9 cellular contexts compared by ENCODE assay signal in the genomic region with DNA sequence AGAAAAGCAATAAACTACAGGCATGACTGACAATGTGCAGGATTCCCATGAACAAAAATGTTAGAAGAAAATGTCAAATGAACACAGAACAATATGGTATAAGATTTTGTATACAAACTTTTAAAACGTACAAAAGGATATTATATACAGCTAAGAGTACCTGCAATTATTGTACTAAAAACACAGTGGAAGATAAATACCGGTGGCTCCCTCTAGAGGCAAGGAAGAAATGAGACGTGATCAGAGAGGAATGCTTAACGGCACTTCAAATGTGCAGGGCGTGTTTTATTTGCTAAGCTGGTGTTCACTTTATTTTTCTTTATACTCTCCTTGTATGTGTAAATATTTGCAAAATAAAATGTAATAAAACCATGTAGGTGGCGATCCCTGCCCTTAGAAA.
DNase-seq lines count a peak whose midpoint lies in the region; ATAC-seq and TF ChIP-seq lines count a peak whose summit lies in the region.
"Had no signal": no experiment of that assay in that cellular context is flagged by ENCODE, and none has a peak within 500 bp of the region (broad histone marks: within the 10 kb centered on the region; RNA-seq: fewer than 3 reads in every experiment).

No MANE protein-coding gene starts in this region.

- no peaks in the 10 kb centered on the region for H3K27me3 ChIP-seq in gastroesophageal sphincter
- no peaks in the 10 kb centered on the region for H3K27me3 ChIP-seq in spleen (replicated peaks in 1 of 7)
- no peaks in the 10 kb centered on the region for H3K27me3 ChIP-seq in aorta (ENCODE audit: control insufficient read depth in 1 of 2, insufficient read depth in 2 of 2, low read length in 1 of 2)

- no peaks in the 10 kb centered on the region for H3K9me3 Mint-ChIP-seq in activated T-cell treated with anti-CD3 and anti-CD28 coated beads, Interleukin-2, amount 50 U/mL, for 72 hours
- H3K9me3 Mint-ChIP-seq: stimulated activated naive CD8-positive, alpha-beta T cell treated with anti-CD3 and anti-CD28 coated beads, Interleukin-15, Interleukin-2, amounts not matched to agents 100 ng/mL and 50 ng/mL, for 24 hours had no signal

- TF ChIP-seq EP300 in gastroesophageal sphincter (IDR thresholded peaks at IDR 0.05): no peak

- peak; percentile 79 for DNase-seq in DMS53 (lab: John Stamatoyannopoulos, UW)
- peak; percentile 42 for DNase-seq in H4 (ENCODE audit: low spot score)
- peak; percentile 61 for DNase-seq in NCI-H748 (lab: John Stamatoyannopoulos, UW; ENCODE audit: unreplicated experiment)
- peak; percentile 42 to 63 for DNase-seq in activated T-cell treated with anti-CD3 and anti-CD28 coated beads, Interleukin-2, amount 50 U/mL, for 72 hours
- DNase-seq in spleen: no peak
- no peak for DNase-seq in aorta

- no peak for TF ChIP-seq POLR2A in gastroesophageal sphincter (IDR thresholded peaks at IDR 0.05)
- TF ChIP-seq POLR2A in spleen (IDR thresholded peaks at IDR 0.05): no peak

- no peaks in the 10 kb centered on the region for H3K27me3 Mint-ChIP-seq in activated T-cell treated with anti-CD3 and anti-CD28 coated beads, Interleukin-2, amount 50 U/mL, for 72 hours (ENCODE audit: low read depth)
- H3K27me3 Mint-ChIP-seq: stimulated activated naive CD8-positive, alpha-beta T cell treated with anti-CD3 and anti-CD28 coated beads, Interleukin-15, Interleukin-2, amounts not matched to agents 100 ng/mL and 50 ng/mL, for 24 hours had no signal

- no peak overlapping the region for H3K4me3 Mint-ChIP-seq in activated T-cell treated with anti-CD3 and anti-CD28 coated beads, Interleukin-2, amount 50 U/mL, for 72 hours
- H3K4me3 Mint-ChIP-seq: stimulated activated naive CD8-positive, alpha-beta T cell treated with anti-CD3 and anti-CD28 coated beads, Interleukin-15, Interleukin-2, amounts not matched to agents 100 ng/mL and 50 ng/mL, for 24 hours had no signal

- H3K4me1 Mint-ChIP-seq in activated T-cell treated with anti-CD3 and anti-CD28 coated beads, Interleukin-2, amount 50 U/mL, for 72 hours (ENCODE audit: low read depth): peaks cover 45% of the 10 kb centered on the region

- H3K27ac ChIP-seq in gastroesophageal sphincter (no peak overlapping the region), spleen (no peak overlapping the region), aorta (ENCODE audit: low read depth in 1 of 2, low read length in 2 of 2) (no peak overlapping the region)

- TF ChIP-seq CTCF in gastroesophageal sphincter (IDR thresholded peaks at IDR 0.05): peak in 3 of 4 experiments; percentile 45 to 49 (median 48)
- TF ChIP-seq CTCF in spleen (IDR thresholded peaks at IDR 0.05 in 8 of 11, conservative IDR thresholded peaks at IDR 0.05 in 3 of 11): peak; percentile 43 to 81 (median 73)

- peak overlapping the region; percentile 7 for H3K27ac Mint-ChIP-seq in activated T-cell treated with anti-CD3 and anti-CD28 coated beads, Interleukin-2, amount 50 U/mL, for 72 hours
- H3K27ac Mint-ChIP-seq: stimulated activated naive CD8-positive, alpha-beta T cell treated with anti-CD3 and anti-CD28 coated beads, Interleukin-15, Interleukin-2, amounts not matched to agents 100 ng/mL and 50 ng/mL, for 24 hours had no signal

- ATAC-seq in activated T-cell treated with anti-CD3 and anti-CD28 coated beads, Interleukin-2, amount 50 U/mL, for 72 hours (replicated peaks in 1 of 2): peak; percentile 76 to 79
- no peak for ATAC-seq in gastroesophageal sphincter
- no peak for ATAC-seq in HG03097 (IDR thresholded peaks at IDR 0.05; ENCODE audit: low FRiP score, unreplicated experiment)
- no peak for ATAC-seq in aorta (ENCODE audit: low FRiP score)

- no peaks in the 10 kb centered on the region for H3K36me3 Mint-ChIP-seq in activated T-cell treated with anti-CD3 and anti-CD28 coated beads, Interleukin-2, amount 50 U/mL, for 72 hours (ENCODE audit: insufficient read depth in 2 of 2)

- no peak overlapping the region for H3K4me3 ChIP-seq in gastroesophageal sphincter
- H3K4me3 ChIP-seq in spleen: no peak overlapping the region
- no peak overlapping the region for H3K4me3 ChIP-seq in aorta (ENCODE audit: low read length in 2 of 2)

- WGBS in gastroesophageal sphincter (ENCODE audit: low coverage in 1 of 2), 2 donors: 36 to 43% methylated on average over 6 of the region's 6 CpGs
- 22 to 35% (median 31%) methylated on average over 6 of the region's 6 CpGs for WGBS in spleen, 5 donors
- 47 to 48% methylated on average over 6 of the region's 6 CpGs for WGBS in aorta, 2 donors

- H3K36me3 ChIP-seq in gastroesophageal sphincter (no peaks in the 10 kb centered on the region), spleen (no peaks in the 10 kb centered on the region), aorta (ENCODE audit: control insufficient read depth in 1 of 2, insufficient read depth in 2 of 2, low read length in 1 of 2) (no peaks in the 10 kb centered on the region)

- H3K4me1 ChIP-seq in gastroesophageal sphincter (no peaks in the 10 kb centered on the region), spleen (peaks cover 0 to 11% (median 9%) of the 10 kb centered on the region in 6 donors), aorta (ENCODE audit: control insufficient read depth in 1 of 2, insufficient read depth in 2 of 2, low read length in 2 of 2) (no peaks in the 10 kb centered on the region)

- intact Hi-C loops in spleen (cut with DNase I; ENCODE audit: low total_unique reads) (loop anchor here (2.0 kb wide), 1 partner anchor 297 kb away; no protein-coding TSS in a partner anchor), aorta (cut with DNase I) (no loop called here)

- H3K9me3 ChIP-seq in gastroesophageal sphincter: no peaks in the 10 kb centered on the region
- no peaks in the 10 kb centered on the region for H3K9me3 ChIP-seq in spleen
- no peaks in the 10 kb centered on the region for H3K9me3 ChIP-seq in aorta (ENCODE audit: control insufficient read depth, low read length)

Comparison
In these comparisons a context has a peak if more than half of its experiments do, and no peak if none do; other contexts are left out.
1. DNase-seq: peak in DMS53 (single experiment), H4 (single experiment), NCI-H748 (single experiment) and activated T-cell treated with anti-CD3 and anti-CD28 coated beads, Interleukin-2, amount 50 U/mL, for 72 hours (2 of 2); none in spleen (single experiment) and aorta (0 of 2).
2. ATAC-seq: peak in activated T-cell treated with anti-CD3 and anti-CD28 coated beads, Interleukin-2, amount 50 U/mL, for 72 hours (2 of 2); none in gastroesophageal sphincter (single experiment), HG03097 (single experiment) and aorta (single experiment).